In genomic region chrX:12138366-12139313, GRCh38 we compare ENCODE assay signal across 9 cellular contexts. TPM values are rescaled to one million over a fixed set of nuclear protein-coding genes. Genes with fewer than 3 reads are reported as not detected.
DNase-seq lines count a peak whose midpoint lies in the region; ATAC-seq and TF ChIP-seq lines count a peak whose summit lies in the region.
"Had no signal": no experiment of that assay in that cellular context is flagged by ENCODE, and none has a peak within 500 bp of the region (broad histone marks: within the 10 kb centered on the region; RNA-seq: fewer than 3 reads in every experiment).

FRMPD4 (plus strand) TSS chrX:12138473; CDS start chrX:12138972, 499 bp downstream.

- TF ChIP-seq EP300 in ovary (IDR thresholded peaks at IDR 0.05) = no peak

- H3K4me1 ChIP-seq in foreskin keratinocyte (no peaks in the 10 kb centered on the region), ovary (ENCODE audit: insufficient read depth) (no peaks in the 10 kb centered on the region), HAP-1 (no peaks in the 10 kb centered on the region)

- in situ Hi-C loops in HAP-1 (cut with MboI; ENCODE audit: low sequenced_read_pairs) = no loop called here

- intact Hi-C loops in ovary (cut with DNase I) = no loop called here

- H3K4me3 ChIP-seq in ovary = peak within 1 kb of the TSS; percentile 14
- no peak within 1 kb of the TSS for H3K4me3 ChIP-seq in HAP-1

- no peaks in the 10 kb centered on the region for H3K9me3 ChIP-seq in ovary
- H3K9me3 ChIP-seq in HAP-1 = no peaks in the 10 kb centered on the region

- peak; percentile 68 for ATAC-seq in foreskin keratinocyte
- ATAC-seq in GM21447 (IDR thresholded peaks at IDR 0.05; ENCODE audit: unreplicated experiment) = no peak

- 15 to 28% (median 19%) methylated on average over 72 to 80 of the region's 80 CpGs for WGBS in ovary, 3 donors

- peak; percentile 55 for TF ChIP-seq CTCF in foreskin keratinocyte (conservative IDR thresholded peaks at IDR 0.05)
- TF ChIP-seq CTCF in ovary (IDR thresholded peaks at IDR 0.05) = no peak

- no peak for TF ChIP-seq POLR2A in ovary (IDR thresholded peaks at IDR 0.05)

- no peaks in the 10 kb centered on the region for H3K36me3 ChIP-seq in ovary
- no peaks in the 10 kb centered on the region for H3K36me3 ChIP-seq in HAP-1 (replicated peaks)

- H3K27me3 ChIP-seq in foreskin keratinocyte = peaks cover 14% of the 10 kb centered on the region
- H3K27me3 ChIP-seq in ovary = no peaks in the 10 kb centered on the region
- peaks cover 16% of the 10 kb centered on the region for H3K27me3 ChIP-seq in HAP-1 (ENCODE audit: low read depth)

- H3K27ac ChIP-seq in foreskin keratinocyte (no peak within 1 kb of the TSS), ovary (no peak within 1 kb of the TSS)

- DNase-seq in D341Med (ENCODE audit: low spot score) = peak; percentile 50
- peak; percentile 36 for DNase-seq in NCI-H748 treated with DMSO at 0.1 percent for 48 hours (lab: John Stamatoyannopoulos, UW)
- no peak for DNase-seq in foreskin keratinocyte
- DNase-seq in ovary = no peak
- no peak for DNase-seq in HAP-1 (ENCODE audit: low spot score in 2 of 2)
- DNase-seq in NCI-H2107 (lab: John Stamatoyannopoulos, UW) = no peak
- no peak for DNase-seq in NK-92 (lab: John Stamatoyannopoulos, UW; ENCODE audit: unreplicated experiment)
- DNase-seq: activated effector memory CD4-positive, alpha-beta T cell treated with anti-CD3 and anti-CD28 coated beads, Interleukin-2, amount 50 U/mL, for 16 hours had no signal

RNA-seq across cellular contexts. Expression of gene FRMPD4, which starts in this region (rescaled TPM):
- 0.07 and 0.41 TPM in 2 replicates for total RNA-seq in foreskin keratinocyte
- polyA plus RNA-seq in foreskin keratinocyte = 0.02 and 0.07 TPM in 2 replicates
- under 1 TPM in 1 of 7 donors, not detected in 6; 0.05 TPM for total RNA-seq in ovary
- polyA plus RNA-seq in ovary = under 1 TPM; 0.01 to 0.20 TPM

Comparison
In these comparisons a context has a peak if more than half of its experiments do, and no peak if none do; other contexts are left out.
1. Peak in ATAC-seq in foreskin keratinocyte; RNA of the gene not detected or under 1 TPM.
2. DNase-seq: peak in D341Med (single experiment) and NCI-H748 treated with DMSO at 0.1 percent for 48 hours (single experiment); none in foreskin keratinocyte (0 of 2), ovary (0 of 5), HAP-1 (0 of 2), NCI-H2107 (single experiment) and NK-92 (single experiment).